In the genomic region with DNA sequence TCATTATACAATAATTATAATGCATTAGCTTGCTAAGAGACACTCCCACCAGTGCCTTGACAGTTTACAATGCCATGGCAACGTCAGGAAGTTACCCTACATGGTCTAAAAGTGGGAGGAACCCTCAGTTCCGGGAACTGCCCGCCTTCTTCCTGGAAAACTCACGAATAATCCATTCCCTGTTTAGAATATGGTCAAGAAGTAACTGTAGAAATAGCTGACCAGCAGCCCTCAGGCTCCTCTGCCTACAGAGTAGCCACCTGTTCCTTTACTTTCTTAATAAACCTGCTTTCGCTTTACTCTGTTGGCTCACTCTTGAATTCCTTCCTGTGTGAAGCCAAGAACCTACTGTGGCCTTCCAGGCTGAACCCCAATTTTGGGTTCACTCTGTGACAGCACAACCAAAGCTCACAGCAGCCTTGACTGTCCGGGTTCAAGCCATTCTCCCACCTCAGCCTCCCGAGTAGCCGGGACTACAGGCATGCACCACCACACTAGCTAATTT, we compare ENCODE assay signal across 1 cellular context.
TF ChIP-seq lines count a peak whose summit lies in the region.

No MANE protein-coding gene starts in this region.

TF ChIP-seq in K562, 482 proteins besides CTCF, POLR2A, EP300 and RAD21 (continued from another document and continues in another):
- TF ChIP-seq ZBTB2 (IDR thresholded peaks at IDR 0.05) (no peak), ZNF3 (CRISPR knock-in tag; IDR thresholded peaks at IDR 0.05) (no peak), CUX1 (CRISPR knock-in tag; IDR thresholded peaks at IDR 0.05) (0 out of 2 replicates have a peak, but pooled peaks have one; percentile 45), BRF1 (IDR thresholded peaks at IDR 0.05; ENCODE audit: borderline replicate concordance, extremely low read depth, insufficient read length) (no peak), SIRT6 (IDR thresholded peaks at IDR 0.05; ENCODE audit: low read depth, low read length) (no peak), ZNF347 (CRISPR knock-in tag; IDR thresholded peaks at IDR 0.05; ENCODE audit: low read depth) (no peak), TGIF2 (CRISPR knock-in tag; IDR thresholded peaks at IDR 0.05) (no peak), CXXC5 (CRISPR knock-in tag; IDR thresholded peaks at IDR 0.05) (peak; percentile 53; the same call in 1 of the 2 replicates), ZFP30 (CRISPR knock-in tag; IDR thresholded peaks at IDR 0.05; ENCODE audit: borderline replicate concordance) (no peak), ZNF24 (IDR thresholded peaks at IDR 0.05) (no peak), POLR2AphosphoS2 (IDR thresholded peaks at IDR 0.05; ENCODE audit: low read length) (no peak), SUPT5H (IDR thresholded peaks at IDR 0.05) (no peak), SETDB1 (IDR thresholded peaks at IDR 0.05; ENCODE audit: low read length) (no peak), CREB5 (CRISPR knock-in tag; IDR thresholded peaks at IDR 0.05) (no peak), RBM34 (IDR thresholded peaks at IDR 0.05; ENCODE audit: borderline replicate concordance, insufficient read depth, low read length) (no peak), ZBTB8A (IDR thresholded peaks at IDR 0.05; ENCODE audit: partially characterized antibody) (no peak), NR2C2 (CRISPR knock-in tag; IDR thresholded peaks at IDR 0.05) (no peak), NR2C2 (tag; IDR thresholded peaks at IDR 0.05) (peak; percentile 54; the same call in 1 of the 2 replicates), ZNF133 (CRISPR knock-in tag; IDR thresholded peaks at IDR 0.05) (no peak), MTF1 (CRISPR knock-in tag; IDR thresholded peaks at IDR 0.05; ENCODE audit: borderline replicate concordance) (no peak), U2AF2 (optimal IDR thresholded peaks at IDR 0.05; ENCODE audit: low read depth, low read length) (no peak), CBX1 (IDR thresholded peaks at IDR 0.05; ENCODE audit: low read depth) (no peak), TAF15 (IDR thresholded peaks at IDR 0.05; ENCODE audit: low read depth, low read length) (no peak), NFRKB (IDR thresholded peaks at IDR 0.05; ENCODE audit: low read depth) (no peak), FOXJ2 (tag; IDR thresholded peaks at IDR 0.05) (peak; percentile 90), THAP7 (CRISPR knock-in tag; IDR thresholded peaks at IDR 0.05) (no peak), BMI1 (IDR thresholded peaks at IDR 0.05; ENCODE audit: low read length) (peak; percentile 96), TRIM25 (IDR thresholded peaks at IDR 0.05; ENCODE audit: borderline replicate concordance) (no peak), ARID2 (IDR thresholded peaks at IDR 0.05) (no peak), ZNF175 (CRISPR knock-in tag; IDR thresholded peaks at IDR 0.05; ENCODE audit: low read depth) (no peak), SMARCC2 (IDR thresholded peaks at IDR 0.05; ENCODE audit: low read depth) (no peak), ZBTB34 (CRISPR knock-in tag; IDR thresholded peaks at IDR 0.05) (no peak), TAF1 (IDR thresholded peaks at IDR 0.05; ENCODE audit: control insufficient read depth, extremely low read depth, insufficient read depth, low read length, severe bottlenecking) (peak; percentile 34), E4F1 (CRISPR knock-in tag; IDR thresholded peaks at IDR 0.05; ENCODE audit: borderline replicate concordance) (no peak), SNIP1 (IDR thresholded peaks at IDR 0.05; ENCODE audit: low read depth) (no peak), BDP1 (IDR thresholded peaks at IDR 0.05; ENCODE audit: insufficient read depth, insufficient read length) (no peak), RBM39 (optimal IDR thresholded peaks at IDR 0.05; ENCODE audit: low read depth, low read length) (no peak)
- TF ChIP-seq, protein P1, sequence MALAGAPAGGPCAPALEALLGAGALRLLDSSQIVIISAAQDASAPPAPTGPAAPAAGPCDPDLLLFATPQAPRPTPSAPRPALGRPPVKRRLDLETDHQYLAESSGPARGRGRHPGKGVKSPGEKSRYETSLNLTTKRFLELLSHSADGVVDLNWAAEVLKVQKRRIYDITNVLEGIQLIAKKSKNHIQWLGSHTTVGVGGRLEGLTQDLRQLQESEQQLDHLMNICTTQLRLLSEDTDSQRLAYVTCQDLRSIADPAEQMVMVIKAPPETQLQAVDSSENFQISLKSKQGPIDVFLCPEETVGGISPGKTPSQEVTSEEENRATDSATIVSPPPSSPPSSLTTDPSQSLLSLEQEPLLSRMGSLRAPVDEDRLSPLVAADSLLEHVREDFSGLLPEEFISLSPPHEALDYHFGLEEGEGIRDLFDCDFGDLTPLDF (CRISPR knock-in tag; IDR thresholded peaks at IDR 0.05), result no peak
- TF ChIP-seq, protein P2, sequence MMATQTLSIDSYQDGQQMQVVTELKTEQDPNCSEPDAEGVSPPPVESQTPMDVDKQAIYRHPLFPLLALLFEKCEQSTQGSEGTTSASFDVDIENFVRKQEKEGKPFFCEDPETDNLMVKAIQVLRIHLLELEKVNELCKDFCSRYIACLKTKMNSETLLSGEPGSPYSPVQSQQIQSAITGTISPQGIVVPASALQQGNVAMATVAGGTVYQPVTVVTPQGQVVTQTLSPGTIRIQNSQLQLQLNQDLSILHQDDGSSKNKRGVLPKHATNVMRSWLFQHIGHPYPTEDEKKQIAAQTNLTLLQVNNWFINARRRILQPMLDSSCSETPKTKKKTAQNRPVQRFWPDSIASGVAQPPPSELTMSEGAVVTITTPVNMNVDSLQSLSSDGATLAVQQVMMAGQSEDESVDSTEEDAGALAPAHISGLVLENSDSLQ (IDR thresholded peaks at IDR 0.05), result peak; percentile 95
